16 cellular contexts compared by ENCODE assay signal in the genomic region with DNA sequence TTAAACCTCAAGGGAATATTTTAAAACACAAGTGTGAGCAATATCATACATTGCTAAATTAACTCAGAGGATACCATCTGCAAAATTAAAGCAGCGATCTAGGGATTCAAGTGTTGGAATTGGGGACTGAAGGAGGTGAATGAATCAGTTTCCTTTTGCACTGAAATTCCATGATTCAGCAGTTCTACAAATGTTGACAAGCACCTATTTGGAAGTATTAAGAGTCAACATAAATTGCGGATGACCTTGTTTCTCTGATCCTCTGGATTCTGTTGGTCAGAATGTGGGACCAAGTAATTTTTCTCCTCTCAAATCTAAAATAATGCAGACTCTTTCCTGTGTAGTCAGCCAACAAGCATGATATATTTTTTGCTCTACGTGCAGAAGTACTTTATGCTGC.
"Had no signal": no experiment of that assay in that cellular context is flagged by ENCODE, and none has a peak within 500 bp of the region (broad histone marks: within the 10 kb centered on the region; RNA-seq: fewer than 3 reads in every experiment).

No MANE protein-coding gene starts in this region.

- H3K4me1 Mint-ChIP-seq: activated T-helper 17 cell treated with anti-CD3 and anti-CD28 coated beads, Interleukin-2, amount 50 U/mL, for 72 hours; memory B cell; naive thymus-derived CD4-positive, alpha-beta T cell had no signal

- H3K9me3 Mint-ChIP-seq: activated naive CD4-positive, alpha-beta T cell treated with anti-CD3 and anti-CD28 coated beads for 36 hours; activated T-helper 17 cell treated with anti-CD3 and anti-CD28 coated beads, Interleukin-2, amount 50 U/mL, for 72 hours had no signal

- H3K36me3 ChIP-seq: suprapubic skin had no signal

- ATAC-seq: activated CD4-positive, CD25-positive, alpha-beta regulatory T cell treated with anti-CD3 and anti-CD28 coated beads, Interleukin-2, amount 50 U/mL, for 24 hours; activated T-helper 17 cell treated with anti-CD3 and anti-CD28 coated beads, Interleukin-2, amount 50 U/mL, for 72 hours; mucosa of descending colon; naive thymus-derived CD4-positive, alpha-beta T cell had no signal

- H3K4me1 ChIP-seq: suprapubic skin had no signal

- H3K4me3 Mint-ChIP-seq: activated naive CD4-positive, alpha-beta T cell treated with anti-CD3 and anti-CD28 coated beads for 36 hours; activated T-helper 17 cell treated with anti-CD3 and anti-CD28 coated beads, Interleukin-2, amount 50 U/mL, for 72 hours; memory B cell; naive thymus-derived CD4-positive, alpha-beta T cell had no signal

- H3K4me3 ChIP-seq: mucosa of descending colon, suprapubic skin had no signal

- H3K27me3 ChIP-seq: suprapubic skin had no signal

- DNase-seq: activated CD4-positive, alpha-beta T cell treated with anti-CD3 and anti-CD28 coated beads, Interleukin-2, amount 50 U/mL, for 4 hours; activated naive CD4-positive, alpha-beta T cell treated with anti-CD3 and anti-CD28 coated beads for 36 hours; hypothalamus; mucosa of descending colon; naive thymus-derived CD4-positive, alpha-beta T cell; small intestine; stimulated activated CD4-positive, alpha-beta T cell treated with anti-CD3 and anti-CD28 coated beads, Interleukin-4, amount 100 ng/mL, for 4 hours; stimulated activated CD8-positive, alpha-beta memory T cell treated with anti-CD3 and anti-CD28 coated beads, Interleukin-4, amount 100 ng/mL, for 48 hours; stimulated activated naive CD4-positive, alpha-beta T cell treated with Interleukin-2 at 50 U/mL for 16 hours; trophoblast cell had no signal

- H3K36me3 Mint-ChIP-seq: memory B cell; naive thymus-derived CD4-positive, alpha-beta T cell had no signal

- H3K27me3 Mint-ChIP-seq: memory B cell had no signal

- FAIRE-seq: astrocyte, bronchial epithelial cell, small intestine had no signal

- H3K27ac Mint-ChIP-seq: activated naive CD4-positive, alpha-beta T cell treated with anti-CD3 and anti-CD28 coated beads for 36 hours; activated T-helper 17 cell treated with anti-CD3 and anti-CD28 coated beads, Interleukin-2, amount 50 U/mL, for 72 hours; memory B cell; naive thymus-derived CD4-positive, alpha-beta T cell had no signal

- H3K9me3 ChIP-seq: mucosa of descending colon, suprapubic skin had no signal

- H3K27ac ChIP-seq: suprapubic skin had no signal
